In the genomic region with DNA sequence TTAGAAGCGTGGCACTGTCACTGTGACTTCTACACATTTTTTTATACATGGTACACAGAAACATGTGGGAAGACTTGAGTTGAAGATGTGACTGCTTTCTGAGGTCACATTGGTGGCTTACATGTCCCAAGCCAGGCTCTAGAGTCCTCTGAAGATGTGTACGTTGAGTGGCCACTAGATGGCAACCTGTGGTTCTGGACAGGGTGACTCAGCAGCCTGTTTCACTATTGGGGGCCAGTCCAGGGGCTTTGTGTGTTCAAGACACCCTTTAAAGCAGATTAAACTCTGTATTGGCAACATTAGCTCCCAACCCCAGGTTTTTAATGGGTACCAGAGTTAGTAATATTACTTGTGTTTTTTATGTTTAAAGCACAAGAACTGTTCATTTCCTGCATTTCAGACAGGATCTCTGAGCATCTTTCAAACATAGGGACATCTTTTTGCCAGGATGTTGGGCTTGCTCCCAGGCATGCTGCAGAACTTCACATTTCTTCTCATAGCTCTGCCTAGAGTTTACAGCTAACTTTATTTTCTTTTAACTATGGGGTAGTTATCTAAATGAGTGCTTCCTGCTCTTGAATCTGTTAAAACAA, we compare ENCODE assay signal across 8 cellular contexts. TPM values are rescaled to one million over a fixed set of nuclear protein-coding genes. Genes with fewer than 3 reads are reported as not detected.
DNase-seq lines count a peak whose midpoint lies in the region; FAIRE-seq and TF ChIP-seq lines count a peak whose summit lies in the region.

No MANE protein-coding gene starts in this region.

- TF ChIP-seq CTCF in HFFc6 (IDR thresholded peaks at IDR 0.05) (peak; percentile 92), MM.1S (IDR thresholded peaks at IDR 0.05; ENCODE audit: low read length) (peak; percentile 86)

- peak overlapping the region; percentile 83 for H3K27ac Mint-ChIP-seq in HFFc6

- H3K4me3 ChIP-seq in MM.1S (ENCODE audit: low read length) (no peak overlapping the region), small intestine (ENCODE audit: low read depth in 1 of 2, low read length in 2 of 2) (no peak overlapping the region)

- H3K79me2 ChIP-seq in MM.1S (ENCODE audit: low read length), result no peaks in the 10 kb centered on the region

- H3K4me1 ChIP-seq in MM.1S (ENCODE audit: low read length) (peaks cover 10% of the 10 kb centered on the region), small intestine (ENCODE audit: control insufficient read depth in 2 of 2, insufficient read depth in 1 of 2, low read depth in 1 of 2, low read length in 1 of 2) (no peaks in the 10 kb centered on the region)

- H3K27ac ChIP-seq in MM.1S (ENCODE audit: low read length) (no peak overlapping the region), small intestine (ENCODE audit: low read depth in 1 of 2, low read length in 1 of 2) (no peak overlapping the region)

- no peaks in the 10 kb centered on the region for H3K9me3 ChIP-seq in MM.1S (replicated peaks; ENCODE audit: insufficient read depth, low read length)
- no peaks in the 10 kb centered on the region for H3K9me3 ChIP-seq in small intestine (ENCODE audit: control insufficient read depth, low read depth)

- no peaks in the 10 kb centered on the region for H3K9me2 ChIP-seq in MM.1S (replicated peaks; ENCODE audit: insufficient read depth, low read length)

- 19 to 32% (median 29%) methylated on average over 2 of the region's 2 CpGs for WGBS in small intestine, 3 donors

- no peaks in the 10 kb centered on the region for H3K27me3 Mint-ChIP-seq in HFFc6 (ENCODE audit: insufficient read depth)

- no peak overlapping the region for H3K4me3 Mint-ChIP-seq in HFFc6

- 0 out of 2 replicates have a peak overlapping the region, but pooled peaks have one; percentile 21 for H2AFZ ChIP-seq in MM.1S (ENCODE audit: low read length)

- H3K4me2 ChIP-seq in MM.1S (ENCODE audit: low read depth, low read length), result 0 out of 2 replicates have a peak overlapping the region, but pooled peaks have one; percentile 14

- peaks cover 32% of the 10 kb centered on the region for H3K4me1 Mint-ChIP-seq in HFFc6 (ENCODE audit: low read depth)

- H3K9ac ChIP-seq in MM.1S (ENCODE audit: low read length), result no peak overlapping the region

- H3K36me3 ChIP-seq in MM.1S (replicated peaks; ENCODE audit: insufficient read depth, low read length) (no peaks in the 10 kb centered on the region), small intestine (ENCODE audit: control insufficient read depth in 2 of 2, insufficient read depth in 2 of 2, low read length in 2 of 2) (peaks cover 2 to 4% of the 10 kb centered on the region in 2 donors)

- no peaks in the 10 kb centered on the region for H4K20me1 ChIP-seq in MM.1S (ENCODE audit: insufficient read depth, low read length)

- no peak for FAIRE-seq in small intestine (lab: Jason Lieb, UNC)

- no peaks in the 10 kb centered on the region for H3F3A ChIP-seq in MM.1S (ENCODE audit: insufficient read depth, low read length)

- DNase-seq in NCI-H1417 (lab: John Stamatoyannopoulos, UW) (peak; percentile 30 to 72 (median 59)), NCI-H1417 treated with DMSO at 0.1 percent for 48 hours (lab: John Stamatoyannopoulos, UW) (no peak), HFFc6 (peak; percentile 53), MM.1S (peak; percentile 80), SW 1271 (lab: John Stamatoyannopoulos, UW) (peak; percentile 6 to 49), amygdala (lab: John Stamatoyannopoulos, UW) (peak in 46 of 56 donors; percentile 1 to 78 (median 36)), hypothalamus (lab: John Stamatoyannopoulos, UW) (peak in 36 of 51 donors; percentile 9 to 74 (median 42)), small intestine (peak; percentile 72)

- H3K27me3 ChIP-seq in MM.1S (replicated peaks; ENCODE audit: insufficient read depth, low read length) (no peaks in the 10 kb centered on the region), small intestine (ENCODE audit: control insufficient read depth in 2 of 2, insufficient read depth in 2 of 2, low read length in 2 of 2) (no peaks in the 10 kb centered on the region)

- no peaks in the 10 kb centered on the region for H3K9me3 Mint-ChIP-seq in HFFc6

- peaks cover 26% of the 10 kb centered on the region for H3K36me3 Mint-ChIP-seq in HFFc6 (ENCODE audit: low read depth)

RNA-seq across cellular contexts. Expression of gene DCUN1D4, which starts 53.0 kb away (rescaled TPM):
- 10 to 100 TPM; 41.0 to 55.1 (median 47.1) TPM for total RNA-seq in HFFc6 (2021; fragmentation: NEBNext Ultra II Directional; extraction: Animal tissue kit (Norgen Biotek cat#: 25700))
- polyA plus RNA-seq in small intestine, result 10 to 100 TPM in 1 of 3 donors, 1 to 10 TPM in 2; 5.7 to 11.9 (median 8.1) TPM
